In genomic region chr9:2085719-2086515, GRCh38 we compare ENCODE assay signal across 12 cellular contexts.
DNase-seq lines count a peak whose midpoint lies in the region; ATAC-seq, FAIRE-seq and TF ChIP-seq lines count a peak whose summit lies in the region.
"Had no signal": no experiment of that assay in that cellular context is flagged by ENCODE, and none has a peak within 500 bp of the region (broad histone marks: within the 10 kb centered on the region; RNA-seq: fewer than 3 reads in every experiment).

No MANE protein-coding gene starts in this region.

- intact Hi-C loops in sigmoid colon (cut with DNase I) = loop anchor here (5.0 kb wide), 1 partner anchor 144 kb away; no protein-coding TSS in a partner anchor

- H3K4me2 ChIP-seq in GM23248 (ENCODE audit: unreplicated experiment) = no peak overlapping the region

- H3K36me3 ChIP-seq in GM23248 (ENCODE audit: low read depth) (peaks cover 31% of the 10 kb centered on the region; the same call in 1 of the 2 replicates), sigmoid colon (peaks cover 9 to 88% (median 30%) of the 10 kb centered on the region in 4 donors)

- no peaks in the 10 kb centered on the region for H3K9me2 ChIP-seq in GM23248 (ENCODE audit: insufficient read depth)

- H3K9me3 ChIP-seq in GM23248 (ENCODE audit: low read depth) = no peaks in the 10 kb centered on the region
- no peaks in the 10 kb centered on the region for H3K9me3 ChIP-seq in sigmoid colon
- H3K9me3 ChIP-seq: tibial nerve had no signal

- H3K4me1 ChIP-seq in GM23248 (ENCODE audit: insufficient read depth) (peaks cover 11% of the 10 kb centered on the region), sigmoid colon (no peaks in the 10 kb centered on the region)

- no peak for FAIRE-seq in H54 (lab: Jason Lieb, UNC)

- H3K27me3 ChIP-seq in GM23248 (replicated peaks; ENCODE audit: insufficient read depth) = no peaks in the 10 kb centered on the region
- no peaks in the 10 kb centered on the region for H3K27me3 ChIP-seq in sigmoid colon
- H3K27me3 ChIP-seq: tibial nerve had no signal

- H4K20me1 ChIP-seq in GM23248 (ENCODE audit: insufficient read depth) = no peaks in the 10 kb centered on the region

- no peaks in the 10 kb centered on the region for H3K79me2 ChIP-seq in GM23248 (ENCODE audit: insufficient read depth)

- H2AFZ ChIP-seq in GM23248 = no peak overlapping the region

- no peak for TF ChIP-seq CTCF in sigmoid colon (IDR thresholded peaks at IDR 0.05)

- WGBS in GM23248 (ENCODE audit: low coverage in 1 of 2, low lambda C conversion rate in 2 of 2, missing lambda C conversion rate in 2 of 2), 2 experiments = 49 to 50% methylated on average over 11 of the region's 11 CpGs
- WGBS in sigmoid colon, 2 donors = 87 to 88% methylated on average over 11 of the region's 11 CpGs

- no peak overlapping the region for H3K9ac ChIP-seq in GM23248

- no peak overlapping the region; the same call in 1 of the 2 replicates for H3K27ac ChIP-seq in GM23248
- H3K27ac ChIP-seq in sigmoid colon = peak overlapping the region in 3 of 4 donors; percentile 17 to 42 (median 22)
- H3K27ac ChIP-seq: tibial nerve had no signal

- no peak for ATAC-seq in HG03457 (IDR thresholded peaks at IDR 0.05; ENCODE audit: unreplicated experiment)

- TF ChIP-seq POLR2A in sigmoid colon (IDR thresholded peaks at IDR 0.05) (no peak), H54 (IDR thresholded peaks at IDR 0.05; ENCODE audit: low read depth, low read length) (no peak)

- H3K4me3 ChIP-seq in GM23248 (no peak overlapping the region), sigmoid colon (no peak overlapping the region)
- H3K4me3 ChIP-seq: tibial nerve had no signal

- in situ Hi-C loops in GM23248 (cut with MboI) = no loop called here

- DNase-seq in GM23248 (peak; percentile 53), astrocyte of the hippocampus (ENCODE audit: low read depth, low spot score) (peak; percentile 46), fibroblast of the conjunctiva (ENCODE audit: low read depth) (peak; percentile 83), sigmoid colon (no peak), NCI-H1436 (lab: John Stamatoyannopoulos, UW) (no peak), H54 (ENCODE audit: insufficient read length, low spot score) (no peak)
- no peak for DNase-seq in activated T-cell treated with anti-CD3 and anti-CD28 coated beads, Interleukin-2, amount 50 U/mL, for 1 hour
- DNase-seq: activated naive CD8-positive, alpha-beta T cell treated with anti-CD3 and anti-CD28 coated beads, Interleukin-2, amount 10 ng/mL, durations not matched to agents 7 days and 5 days; NCI-H1105 treated with DMSO at 0.1 percent for 48 hours; NCI-H526 had no signal

- no peak for TF ChIP-seq EP300 in sigmoid colon (IDR thresholded peaks at IDR 0.05)

- H3F3A ChIP-seq in GM23248 (ENCODE audit: insufficient read depth) = peaks cover 14% of the 10 kb centered on the region; the same call in 1 of the 2 replicates

Comparison
In these comparisons a context has a peak if more than half of its experiments do, and no peak if none do; other contexts are left out.
1. DNase-seq: peak in GM23248 (single experiment), astrocyte of the hippocampus (single experiment) and fibroblast of the conjunctiva (single experiment); none in sigmoid colon (single experiment), NCI-H1436 (single experiment), H54 (single experiment) and activated T-cell treated with anti-CD3 and anti-CD28 coated beads, Interleukin-2, amount 50 U/mL, for 1 hour (single experiment).